16 cellular contexts compared by ENCODE assay signal in genomic region chr6:36523936-36524499, GRCh38.
"Had no signal": no experiment of that assay in that cellular context is flagged by ENCODE, and none has a peak within 500 bp of the region (broad histone marks: within the 10 kb centered on the region; RNA-seq: fewer than 3 reads in every experiment).

No MANE protein-coding gene starts in this region.

- H3K9me3 ChIP-seq: spleen, tibial artery had no signal

- DNase-seq: activated CD4-positive, alpha-beta T cell treated with anti-CD3 and anti-CD28 coated beads for 1 hour; activated naive CD4-positive, alpha-beta T cell treated with anti-CD3 and anti-CD28 coated beads, Interleukin-2, amount 10 ng/mL, durations not matched to agents 7 days and 5 days; amniotic stem cell; dermis blood vessel endothelial cell; endodermal cell; foreskin fibroblast; left cardiac atrium; spleen; stimulated activated naive B cell treated with anti-CD40 and anti-IgM and Interleukin-4, amounts not matched to agents 10 μg/mL and 1 μg/mL and 100 μg/mL, for 72 hours; substantia nigra; tibial artery had no signal

- H3K4me3 ChIP-seq: cardiac muscle cell, lung, spleen, tibial artery had no signal

- H3K27ac ChIP-seq: cardiac muscle cell, epithelial cell of prostate, spleen, tibial artery had no signal

- H3K27me3 Mint-ChIP-seq: activated naive CD4-positive, alpha-beta T cell treated with anti-CD3 and anti-CD28 coated beads, Interleukin-2, amount 10 ng/mL, durations not matched to agents 7 days and 5 days; stimulated activated naive B cell treated with anti-CD40 and anti-IgM and Interleukin-4, amounts not matched to agents 10 μg/mL and 1 μg/mL and 100 μg/mL, for 72 hours had no signal

- H3K4me3 Mint-ChIP-seq: activated naive CD4-positive, alpha-beta T cell treated with anti-CD3 and anti-CD28 coated beads, Interleukin-2, amount 10 ng/mL, durations not matched to agents 7 days and 5 days; endodermal cell; nephron; stimulated activated naive B cell treated with anti-CD40 and anti-IgM and Interleukin-4, amounts not matched to agents 10 μg/mL and 1 μg/mL and 100 μg/mL, for 72 hours had no signal

- H3K4me1 ChIP-seq: tibial artery had no signal

- H3K4me1 Mint-ChIP-seq: endodermal cell had no signal

- H3K27me3 ChIP-seq: cardiac muscle cell, spleen, tibial artery had no signal

- H3K9me3 Mint-ChIP-seq: activated naive CD4-positive, alpha-beta T cell treated with anti-CD3 and anti-CD28 coated beads, Interleukin-2, amount 10 ng/mL, durations not matched to agents 7 days and 5 days; activated T-helper 2 cell treated with anti-CD3 and anti-CD28 coated beads, Interferon-gamma antibody, Interleukin-2, Interleukin-4, amounts not matched to agents 10 μg/mL and 5 μg/mL and 100 μg/mL, durations not matched to agents 14 hours and 24 hours and 36 hours; endodermal cell; nephron; stimulated activated naive B cell treated with anti-CD40 and anti-IgM and Interleukin-4, amounts not matched to agents 10 μg/mL and 1 μg/mL and 100 μg/mL, for 72 hours had no signal

- H3K27ac Mint-ChIP-seq: activated naive CD4-positive, alpha-beta T cell treated with anti-CD3 and anti-CD28 coated beads, Interleukin-2, amount 10 ng/mL, durations not matched to agents 7 days and 5 days; activated T-helper 2 cell treated with anti-CD3 and anti-CD28 coated beads, Interferon-gamma antibody, Interleukin-2, Interleukin-4, amounts not matched to agents 10 μg/mL and 5 μg/mL and 100 μg/mL, durations not matched to agents 14 hours and 24 hours and 36 hours; nephron; stimulated activated naive B cell treated with anti-CD40 and anti-IgM and Interleukin-4, amounts not matched to agents 10 μg/mL and 1 μg/mL and 100 μg/mL, for 72 hours had no signal

- ATAC-seq: left cardiac atrium; stimulated activated naive B cell treated with anti-CD40 and anti-IgM and Interleukin-4, amounts not matched to agents 10 μg/mL and 1 μg/mL and 100 μg/mL, for 72 hours had no signal
